In genomic region chr11:48005133-48005532, GRCh38 we compare ENCODE assay signal across 9 cellular contexts. TPM values are rescaled to one million over a fixed set of nuclear protein-coding genes. Genes with fewer than 3 reads are reported as not detected.
DNase-seq lines count a peak whose midpoint lies in the region; ATAC-seq and TF ChIP-seq lines count a peak whose summit lies in the region.
"Had no signal": no experiment of that assay in that cellular context is flagged by ENCODE, and none has a peak within 500 bp of the region (broad histone marks: within the 10 kb centered on the region; RNA-seq: fewer than 3 reads in every experiment).

No MANE protein-coding gene starts in this region.

- peak overlapping the region in 2 of 11 experiments; percentile 60 to 61; a peak in 2 of 22 replicates for H3K9ac ChIP-seq in BLaER1 treated with 17β-estradiol and CSF1 and Interleukin-3, amounts not matched to agents 10 nM and 100 nM
- H3K9ac ChIP-seq in OCI-LY1 (ENCODE audit: low read length) = peak overlapping the region; percentile 62

- peak; percentile 50 for DNase-seq in activated naive CD8-positive, alpha-beta T cell treated with anti-CD3 and anti-CD28 coated beads, Interleukin-2, amount 50 U/mL, for 16 hours (ENCODE audit: low read depth, low spot score)
- no peak for DNase-seq in natural killer cell treated with Interleukin-12 subunit alpha and Interleukin-12 subunit beta and Interleukin-15 and Interleukin-18, amount 100 ng/mL, for 72 hours (ENCODE audit: low spot score)
- DNase-seq in activated gamma-delta T cell treated with Interleukin-2 at 50 U/mL for 16 hours (no peak), cortex of kidney (lab: John Stamatoyannopoulos, UW) (no peak), GM19238 (ENCODE audit: insufficient read length, low spot score) (no peak)

- peaks cover 0 to 52% (median 0%) of the 10 kb centered on the region in 11 experiments; a peak in 8 of 22 replicates for H3K36me3 ChIP-seq in BLaER1 treated with 17β-estradiol and CSF1 and Interleukin-3, amounts not matched to agents 10 nM and 100 nM
- no peaks in the 10 kb centered on the region for H3K36me3 ChIP-seq in OCI-LY1 (ENCODE audit: insufficient read depth, low read length)
- H3K36me3 ChIP-seq: suprapubic skin had no signal

- peaks cover 6 to 100% (median 96%) of the 10 kb centered on the region in 11 experiments; a peak in 20 of 22 replicates for H4K20me1 ChIP-seq in BLaER1 treated with 17β-estradiol and CSF1 and Interleukin-3, amounts not matched to agents 10 nM and 100 nM
- H4K20me1 ChIP-seq in OCI-LY1 (ENCODE audit: insufficient read depth, low read length) = no peaks in the 10 kb centered on the region

- no peaks in the 10 kb centered on the region for H3K27me3 Mint-ChIP-seq in natural killer cell treated with Interleukin-12 subunit alpha and Interleukin-12 subunit beta and Interleukin-15 and Interleukin-18, amount 100 ng/mL, for 72 hours

- no peaks in the 10 kb centered on the region for H3K27me3 ChIP-seq in BLaER1 treated with 17β-estradiol and CSF1 and Interleukin-3, amounts not matched to agents 10 nM and 100 nM
- no peaks in the 10 kb centered on the region for H3K27me3 ChIP-seq in OCI-LY1 (ENCODE audit: insufficient read depth, low read length)
- H3K27me3 ChIP-seq: suprapubic skin had no signal

- no peaks in the 10 kb centered on the region for H3K9me3 Mint-ChIP-seq in natural killer cell treated with Interleukin-12 subunit alpha and Interleukin-12 subunit beta and Interleukin-15 and Interleukin-18, amount 100 ng/mL, for 72 hours

- H3K27ac Mint-ChIP-seq in natural killer cell treated with Interleukin-12 subunit alpha and Interleukin-12 subunit beta and Interleukin-15 and Interleukin-18, amount 100 ng/mL, for 72 hours = peak overlapping the region; percentile 100

- no peaks in the 10 kb centered on the region for H3K9me3 ChIP-seq in BLaER1 treated with 17β-estradiol and CSF1 and Interleukin-3, amounts not matched to agents 10 nM and 100 nM (replicated peaks in 1 of 11)
- H3K9me3 ChIP-seq in OCI-LY1 (ENCODE audit: low read length) = no peaks in the 10 kb centered on the region
- H3K9me3 ChIP-seq: suprapubic skin had no signal

- peak overlapping the region in 2 of 11 experiments; percentile 43 to 63; a peak in 2 of 22 replicates for H3K27ac ChIP-seq in BLaER1 treated with 17β-estradiol and CSF1 and Interleukin-3, amounts not matched to agents 10 nM and 100 nM
- H3K27ac ChIP-seq in OCI-LY1 (ENCODE audit: low read depth, low read length, poor library complexity, severe bottlenecking) = peak overlapping the region; percentile 98
- H3K27ac ChIP-seq: suprapubic skin had no signal

- no peaks in the 10 kb centered on the region for H3K36me3 Mint-ChIP-seq in natural killer cell treated with Interleukin-12 subunit alpha and Interleukin-12 subunit beta and Interleukin-15 and Interleukin-18, amount 100 ng/mL, for 72 hours

- H3K4me1 Mint-ChIP-seq in natural killer cell treated with Interleukin-12 subunit alpha and Interleukin-12 subunit beta and Interleukin-15 and Interleukin-18, amount 100 ng/mL, for 72 hours (ENCODE audit: low read depth in 2 of 2) = peaks cover 71 to 73% of the 10 kb centered on the region in 2 donors

- peaks cover 10% of the 10 kb centered on the region for H3F3A ChIP-seq in OCI-LY1 (ENCODE audit: insufficient read depth, low read length)

- H3K79me2 ChIP-seq in OCI-LY1 (ENCODE audit: insufficient read depth, low read length) = peaks cover 84% of the 10 kb centered on the region

- peak overlapping the region in 9 of 11 experiments; percentile 7 to 99 (median 70); a peak in 17 of 22 replicates for H3K4me2 ChIP-seq in BLaER1 treated with 17β-estradiol and CSF1 and Interleukin-3, amounts not matched to agents 10 nM and 100 nM
- H3K4me2 ChIP-seq in OCI-LY1 (ENCODE audit: low read length) = peak overlapping the region; percentile 76

- H2AFZ ChIP-seq in OCI-LY1 (ENCODE audit: low read length) = no peak overlapping the region

- H3K4me1 ChIP-seq in BLaER1 treated with 17β-estradiol and CSF1 and Interleukin-3, amounts not matched to agents 10 nM and 100 nM = peaks cover 15 to 100% (median 53%) of the 10 kb centered on the region in 10 experiments; a peak in 19 of 20 replicates
- peaks cover 95% of the 10 kb centered on the region for H3K4me1 ChIP-seq in OCI-LY1 (ENCODE audit: insufficient read depth, low read length, severe bottlenecking)

- no peak overlapping the region for H3K4me3 ChIP-seq in BLaER1 treated with 17β-estradiol and CSF1 and Interleukin-3, amounts not matched to agents 10 nM and 100 nM
- H3K4me3 ChIP-seq in OCI-LY1 (ENCODE audit: low read depth, low read length, poor library complexity, severe bottlenecking) = peak overlapping the region; percentile 20
- H3K4me3 ChIP-seq: suprapubic skin had no signal

- peak overlapping the region; percentile 86 for H3K4me3 Mint-ChIP-seq in natural killer cell treated with Interleukin-12 subunit alpha and Interleukin-12 subunit beta and Interleukin-15 and Interleukin-18, amount 100 ng/mL, for 72 hours

- no peak for ATAC-seq in natural killer cell treated with Interleukin-12 subunit alpha and Interleukin-12 subunit beta and Interleukin-15 and Interleukin-18, amount 100 ng/mL, for 72 hours
- no peak for ATAC-seq in GM18873 (IDR thresholded peaks at IDR 0.05; ENCODE audit: low FRiP score, unreplicated experiment)

- no peak for TF ChIP-seq CTCF in OCI-LY1 (IDR thresholded peaks at IDR 0.05; ENCODE audit: low read length)

- no peaks in the 10 kb centered on the region for H3K9me2 ChIP-seq in OCI-LY1 (ENCODE audit: low read depth, low read length)

RNA-seq across cellular contexts. Expression of gene PTPRJ, which starts 24.8 kb away (rescaled TPM):
- 10 to 100 TPM; 60.7 to 83.3 TPM for total RNA-seq in natural killer cell treated with Interleukin-12 subunit alpha and Interleukin-12 subunit beta and Interleukin-15 and Interleukin-18, amount 100 ng/mL, for 72 hours
